ENCODE assay signal across 20 cellular contexts in the genomic region with DNA sequence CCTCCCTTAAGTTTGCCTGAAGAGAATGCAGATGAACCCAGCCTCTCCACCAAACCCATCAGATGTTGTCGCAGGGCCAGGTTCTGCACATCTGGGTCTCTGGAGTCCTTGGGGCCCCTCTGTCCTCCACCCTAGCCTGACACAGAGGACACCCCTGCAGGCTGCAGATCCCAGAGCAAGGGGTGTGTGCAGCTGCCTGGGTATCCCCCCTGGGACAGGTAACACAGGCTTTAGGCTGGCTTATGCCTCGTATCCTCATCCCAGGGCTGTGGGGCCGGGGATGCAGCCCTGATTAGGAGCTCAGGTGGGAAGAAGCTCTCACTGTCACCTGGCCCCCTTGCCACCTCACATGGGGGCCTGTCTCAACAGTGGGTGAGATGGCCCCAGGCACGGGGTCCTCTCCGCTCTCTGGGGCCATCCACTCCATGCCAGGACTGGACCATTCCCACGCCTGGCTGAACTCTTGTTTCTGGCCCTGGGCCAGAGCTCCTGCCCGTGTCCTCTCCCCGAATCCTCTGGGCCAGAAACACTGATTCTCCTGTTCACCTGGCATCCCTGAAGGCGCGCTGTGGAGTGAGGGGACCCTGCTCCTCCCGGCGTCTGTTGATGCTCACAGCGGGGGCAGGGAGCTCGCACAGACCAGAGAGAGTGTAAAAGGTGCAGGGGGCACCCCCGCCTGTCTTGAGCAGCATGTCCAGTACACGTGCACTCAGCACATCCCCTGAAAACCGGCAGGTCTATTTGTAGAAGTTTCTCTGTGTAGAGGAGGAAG.
"Had no signal": no experiment of that assay in that cellular context is flagged by ENCODE, and none has a peak within 500 bp of the region (broad histone marks: within the 10 kb centered on the region; RNA-seq: fewer than 3 reads in every experiment).

No MANE protein-coding gene starts in this region.

- H3K27ac Mint-ChIP-seq: activated CD4-positive, alpha-beta memory T cell treated with anti-CD3 and anti-CD28 coated beads, Interleukin-2, amount 10 ng/mL, durations not matched to agents 7 days and 5 days; activated CD4-positive, alpha-beta T cell treated with anti-CD3 and anti-CD28 coated beads for 36 hours; activated naive CD4-positive, alpha-beta T cell treated with anti-CD3 and anti-CD28 coated beads, Interleukin-2, amount 50 U/mL, for 24 hours; activated T-helper 1 cell treated with anti-CD3 and anti-CD28 coated beads, Interleukin-12 subunit alpha, Interleukin-12 subunit beta, Interleukin-2, Interleukin-4 antibody, amounts not matched to agents 30 ng/mL and 10 ng/mL and 1 ng/mL, durations not matched to agents 14 hours and 24 hours and 36 hours had no signal

- DNase-seq: activated CD4-positive, alpha-beta memory T cell treated with anti-CD3 and anti-CD28 coated beads, Interleukin-2, amount 10 ng/mL, durations not matched to agents 7 days and 5 days; activated CD4-positive, alpha-beta T cell treated with anti-CD3 and anti-CD28 coated beads for 36 hours; activated CD4-positive, alpha-beta T cell treated with anti-CD3 and anti-CD28 coated beads, Interleukin-2, amount 50 U/mL, for 1 hour; activated CD8-positive, alpha-beta memory T cell treated with anti-CD3 and anti-CD28 coated beads, Interleukin-2, amount 50 U/mL, for 4 hours; activated effector memory CD4-positive, alpha-beta T cell treated with Interleukin-2 at 50 U/mL for 16 hours; activated naive CD4-positive, alpha-beta T cell; central memory CD4-positive, alpha-beta T cell; Kasumi-1; NCI-H1105 treated with DMSO at 0.1 percent for 48 hours; NCI-H1436 treated with DMSO at 0.1 percent for 48 hours; NCI-H187; NCI-H2081; NCI-H524; PC-3; SHP77 treated with DMSO at 0.1 percent for 48 hours; T-helper 1 cell; WERI-Rb-1 had no signal

- ATAC-seq: activated CD4-positive, alpha-beta T cell treated with anti-CD3 and anti-CD28 coated beads for 36 hours; PC-3 had no signal

- H3K27me3 Mint-ChIP-seq: activated naive CD4-positive, alpha-beta T cell treated with anti-CD3 and anti-CD28 coated beads, Interleukin-2, amount 50 U/mL, for 24 hours had no signal

- H3K4me3 Mint-ChIP-seq: activated CD4-positive, alpha-beta memory T cell treated with anti-CD3 and anti-CD28 coated beads, Interleukin-2, amount 10 ng/mL, durations not matched to agents 7 days and 5 days; activated CD4-positive, alpha-beta T cell treated with anti-CD3 and anti-CD28 coated beads for 36 hours; activated naive CD4-positive, alpha-beta T cell treated with anti-CD3 and anti-CD28 coated beads, Interleukin-2, amount 50 U/mL, for 24 hours; activated T-helper 1 cell treated with anti-CD3 and anti-CD28 coated beads, Interleukin-12 subunit alpha, Interleukin-12 subunit beta, Interleukin-2, Interleukin-4 antibody, amounts not matched to agents 30 ng/mL and 10 ng/mL and 1 ng/mL, durations not matched to agents 14 hours and 24 hours and 36 hours had no signal

- H3K36me3 Mint-ChIP-seq: activated naive CD4-positive, alpha-beta T cell treated with anti-CD3 and anti-CD28 coated beads, Interleukin-2, amount 50 U/mL, for 24 hours had no signal

- H3K36me3 ChIP-seq: breast epithelium, WERI-Rb-1 had no signal

- H3K4me3 ChIP-seq: breast epithelium had no signal

- H3K9me3 ChIP-seq: breast epithelium had no signal

- H3K27ac ChIP-seq: breast epithelium, WERI-Rb-1 had no signal

- H3K27me3 ChIP-seq: breast epithelium had no signal

- H3K4me1 ChIP-seq: breast epithelium had no signal

- H3K9me3 Mint-ChIP-seq: activated CD4-positive, alpha-beta memory T cell treated with anti-CD3 and anti-CD28 coated beads, Interleukin-2, amount 10 ng/mL, durations not matched to agents 7 days and 5 days; activated naive CD4-positive, alpha-beta T cell treated with anti-CD3 and anti-CD28 coated beads, Interleukin-2, amount 50 U/mL, for 24 hours; activated T-helper 1 cell treated with anti-CD3 and anti-CD28 coated beads, Interleukin-12 subunit alpha, Interleukin-12 subunit beta, Interleukin-2, Interleukin-4 antibody, amounts not matched to agents 30 ng/mL and 10 ng/mL and 1 ng/mL, durations not matched to agents 14 hours and 24 hours and 36 hours had no signal
